Comparison of ENCODE assay signal across 11 cellular contexts in the genomic region with DNA sequence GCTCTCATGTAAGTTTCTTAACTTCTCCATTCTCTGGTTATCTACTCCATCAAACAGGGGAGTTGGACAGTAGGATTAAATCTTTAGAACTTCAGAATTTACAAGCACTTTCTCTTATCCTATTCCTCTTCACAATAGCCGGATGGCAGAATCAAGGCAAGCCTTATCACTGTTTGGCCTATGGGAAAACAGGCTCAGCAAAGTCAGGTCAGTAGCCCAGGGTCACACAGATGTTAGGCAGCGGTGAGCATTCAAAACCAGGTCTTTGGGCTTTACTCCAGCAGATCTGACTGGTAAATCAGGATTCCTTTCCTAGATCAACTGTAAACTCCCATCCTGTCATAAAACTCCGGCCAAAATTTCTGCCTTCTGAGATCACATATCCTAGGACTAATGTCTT.
DNase-seq lines count a peak whose midpoint lies in the region; ATAC-seq and TF ChIP-seq lines count a peak whose summit lies in the region.
"Had no signal": no experiment of that assay in that cellular context is flagged by ENCODE, and none has a peak within 500 bp of the region (broad histone marks: within the 10 kb centered on the region; RNA-seq: fewer than 3 reads in every experiment).

No MANE protein-coding gene starts in this region.

- DNase-seq in A673 (ENCODE audit: low spot score), result no peak
- peak; percentile 72 to 97 for DNase-seq in PC-9
- no peak for DNase-seq in nephron progenitor cell
- DNase-seq in NCI-H187 (lab: John Stamatoyannopoulos, UW), result no peak
- no peak for DNase-seq in GM13976 (ENCODE audit: low spot score)
- DNase-seq: activated CD4-positive, CD25-positive, alpha-beta regulatory T cell treated with anti-CD3 and anti-CD28 coated beads, Interleukin-2, amount 50 U/mL, for 72 hours; activated naive CD4-positive, alpha-beta T cell treated with anti-CD3 and anti-CD28 coated beads, Interleukin-2, amount 50 U/mL, for 16 hours; brain microvascular endothelial cell had no signal

- no peak for ATAC-seq in GM18517 (IDR thresholded peaks at IDR 0.05; ENCODE audit: unreplicated experiment)
- no peak for ATAC-seq in GM18858 (IDR thresholded peaks at IDR 0.05; ENCODE audit: unreplicated experiment)

- in situ Hi-C loops in GM13976 (cut with MboI; ENCODE audit: low sequenced_read_pairs, unreplicated experiment), result no loop called here

- CTCF ChIA-PET in A673 (lab: Charles Lee) (no interaction called here), PC-9 (lab: Charles Lee) (interaction anchor here (0.9 kb wide), 1 partner anchor 70 kb away, joined by 3 read pairs; no protein-coding TSS in a partner anchor)

- H3K27me3 Mint-ChIP-seq in nephron progenitor cell (ENCODE audit: low read depth, poor library complexity), result peaks cover 13% of the 10 kb centered on the region

- BruUV-seq in A673 (replicated peaks; lab: Mats Ljungman, UMichigan), result no TSS peak
- BruUV-seq in PC-9 (replicated peaks; lab: Mats Ljungman, UMichigan), result no TSS peak

- intact Hi-C loops in A673 (cut with micrococcal nuclease; ENCODE audit: unreplicated experiment), result no loop called here
- intact Hi-C loops in PC-9 (cut with micrococcal nuclease; ENCODE audit: unreplicated experiment), result loop anchor here (1.0 to 2.0 kb wide), 2 partner anchors 23 to 61 kb away; no protein-coding TSS in a partner anchor

- H3K36me3 ChIP-seq in A673 (ENCODE audit: insufficient read depth, low read length, poor library complexity, severe bottlenecking), result no peaks in the 10 kb centered on the region
- no peaks in the 10 kb centered on the region for H3K36me3 ChIP-seq in PC-9 (ENCODE audit: low read depth)
- H3K36me3 ChIP-seq in esophagus (ENCODE audit: control insufficient read depth in 2 of 2, insufficient read depth in 2 of 2, low read length in 1 of 2), result no peaks in the 10 kb centered on the region
- H3K36me3 ChIP-seq: brain microvascular endothelial cell had no signal

- H3K9me3 Mint-ChIP-seq in nephron progenitor cell, result peaks cover 7% of the 10 kb centered on the region

- peak overlapping the region; percentile 67 for H3K27ac ChIP-seq in A673 (ENCODE audit: low read depth, low read length, poor library complexity, severe bottlenecking)
- H3K27ac ChIP-seq in PC-9, result peak overlapping the region; percentile 98
- H3K27ac ChIP-seq in esophagus (ENCODE audit: low read depth in 2 of 2, low read length in 1 of 2), result peak overlapping the region; percentile 80 to 83
- H3K27ac ChIP-seq: brain microvascular endothelial cell had no signal

- POLR2A ChIA-PET in A673 (lab: Charles Lee; ENCODE audit: low non-redundant PET) (no interaction called here), PC-9 (lab: Charles Lee; ENCODE audit: unreplicated experiment) (interaction anchor here (0.7 to 1.1 kb wide), 2 partner anchors 20 to 70 kb away, joined by 6 to 13 read pairs; no protein-coding TSS in a partner anchor)

- H3K4me3 Mint-ChIP-seq in nephron progenitor cell, result no peak overlapping the region

- H3K4me3 ChIP-seq in A673 (ENCODE audit: low read depth, low read length, poor library complexity, severe bottlenecking), result no peak overlapping the region
- H3K4me3 ChIP-seq in PC-9, result peak overlapping the region; percentile 49; the same call in 1 of the 2 replicates
- no peak overlapping the region for H3K4me3 ChIP-seq in esophagus (ENCODE audit: low read depth in 1 of 2, low read length in 2 of 2)

- H3K9me3 ChIP-seq in A673 (ENCODE audit: low read depth, low read length, poor library complexity, severe bottlenecking), result no peaks in the 10 kb centered on the region
- 0 out of 2 replicates have a peak, but pooled peaks cover 6% of the 10 kb centered on the region for H3K9me3 ChIP-seq in PC-9 (ENCODE audit: insufficient read depth, low read depth)
- peaks cover 0 to 4% of the 10 kb centered on the region in 2 donors for H3K9me3 ChIP-seq in esophagus (ENCODE audit: control insufficient read depth in 2 of 2, insufficient read depth in 1 of 2, low read depth in 1 of 2, low read length in 1 of 2)

- no peaks in the 10 kb centered on the region for H4K20me1 ChIP-seq in PC-9 (ENCODE audit: insufficient read depth)

- H3F3A ChIP-seq in PC-9 (ENCODE audit: insufficient read depth, low read depth), result peaks cover 56% of the 10 kb centered on the region

- H2AFZ ChIP-seq in PC-9, result no peak overlapping the region

- no peaks in the 10 kb centered on the region for H3K79me2 ChIP-seq in PC-9 (ENCODE audit: low read depth)

- peak overlapping the region; percentile 51 for H3K27ac Mint-ChIP-seq in nephron progenitor cell

- H3K27me3 ChIP-seq in A673 (replicated peaks; ENCODE audit: insufficient read depth, low read depth, low read length, poor library complexity), result no peaks in the 10 kb centered on the region
- H3K27me3 ChIP-seq in PC-9 (ENCODE audit: insufficient read depth, low read depth), result no peaks in the 10 kb centered on the region
- H3K27me3 ChIP-seq in esophagus (ENCODE audit: control insufficient read depth in 1 of 2, insufficient read depth in 2 of 2, low read length in 2 of 2), result no peaks in the 10 kb centered on the region

- H3K9me2 ChIP-seq in PC-9 (ENCODE audit: insufficient read depth), result no peaks in the 10 kb centered on the region

- TF ChIP-seq CTCF in A673 (conservative IDR thresholded peaks at IDR 0.05; ENCODE audit: low read depth, low read length) (no peak), PC-9 (conservative IDR thresholded peaks at IDR 0.05) (no peak), nephron progenitor cell (IDR thresholded peaks at IDR 0.05) (no peak), GM13976 (IDR thresholded peaks at IDR 0.05; ENCODE audit: borderline replicate concordance, control extremely low read depth, extremely low read depth, insufficient read depth, missing control alignments) (no peak)

- peaks cover 4% of the 10 kb centered on the region for H3K36me3 Mint-ChIP-seq in nephron progenitor cell (ENCODE audit: low read depth)

- H3K4me2 ChIP-seq in PC-9, result peak overlapping the region; percentile 84

- peaks cover 35% of the 10 kb centered on the region for H3K4me1 Mint-ChIP-seq in nephron progenitor cell

- WGBS in esophagus, 2 donors, result 37 to 41% methylated on average over 3 of the region's 3 CpGs

- H3K4me1 ChIP-seq in A673 (ENCODE audit: insufficient read depth, low read length, poor library complexity, severe bottlenecking) (peaks cover 22% of the 10 kb centered on the region), PC-9 (replicated peaks; ENCODE audit: insufficient read depth) (peaks cover 70% of the 10 kb centered on the region), esophagus (ENCODE audit: control insufficient read depth in 2 of 2, insufficient read depth in 2 of 2, low read length in 1 of 2) (peaks cover 4 to 10% of the 10 kb centered on the region in 2 donors)

Comparison
In these comparisons a context has a peak if more than half of its experiments do, and no peak if none do; other contexts are left out.
1. DNase-seq: peak in PC-9 (2 of 2); none in A673 (single experiment), nephron progenitor cell (single experiment), NCI-H187 (0 of 2) and GM13976 (single experiment).
2. Peak in every context shown above with its lines, with median percentiles within 50 percentile points of each other: H3K27ac ChIP-seq.